In genomic region chr2:238606311-238606710, GRCh38 we compare ENCODE assay signal across 6 cellular contexts.
"Had no signal": no experiment of that assay in that cellular context is flagged by ENCODE, and none has a peak within 500 bp of the region (broad histone marks: within the 10 kb centered on the region; RNA-seq: fewer than 3 reads in every experiment).

No MANE protein-coding gene starts in this region.

- H3K4me3 ChIP-seq: K562 had no signal

- DNase-seq: IMR-90, KBM-7, KG1 had no signal

- H3K27ac ChIP-seq: HL-60, KMS-11 had no signal
